Comparison of ENCODE assay signal across 11 cellular contexts in genomic region chr9:21579209-21579608, GRCh38.
DNase-seq lines count a peak whose midpoint lies in the region; ATAC-seq and TF ChIP-seq lines count a peak whose summit lies in the region.
"Had no signal": no experiment of that assay in that cellular context is flagged by ENCODE, and none has a peak within 500 bp of the region (broad histone marks: within the 10 kb centered on the region; RNA-seq: fewer than 3 reads in every experiment).

No MANE protein-coding gene starts in this region.

- no peak overlapping the region for H4K91ac ChIP-seq in H9 (ENCODE audit: insufficient read length, low read depth, low read length)

- no peak overlapping the region for H3K9ac ChIP-seq in H9 (ENCODE audit: extremely low read depth, insufficient read length, low read length)
- H3K9ac ChIP-seq in Karpas-422 (ENCODE audit: low read length): no peak overlapping the region

- H3T11ph ChIP-seq in H9 (ENCODE audit: low read length): peak overlapping the region; percentile 53

- no peak overlapping the region for H2BK20ac ChIP-seq in H9 (ENCODE audit: low read depth, low read length, poor library complexity, severe bottlenecking)

- H3K4me3 ChIP-seq in AG10803 (ENCODE audit: low read length): no peak overlapping the region
- H3K4me3 ChIP-seq in fibroblast of the aortic adventitia (ENCODE audit: low read depth, low read length): no peak overlapping the region
- H3K4me3 ChIP-seq in Karpas-422 (ENCODE audit: low read length): no peak overlapping the region
- H3K4me3 ChIP-seq in Peyer's patch: peak overlapping the region in 2 of 4 donors; percentile 10 to 26
- H3K4me3 ChIP-seq: left lung had no signal

- H3K27ac Mint-ChIP-seq in H9: 0 out of 7 replicates have a peak overlapping the region, but pooled peaks of 1 of the 3 experiments have one; percentile 80
- peak overlapping the region; percentile 56 for H3K27ac Mint-ChIP-seq in activated CD8-positive, alpha-beta T cell treated with anti-CD3 and anti-CD28 coated beads for 36 hours

- no peak overlapping the region for H2BK5ac ChIP-seq in H9 (ENCODE audit: insufficient read length, low read length)

- H3K27me3 Mint-ChIP-seq in H9 (ENCODE audit: low read depth): no peaks in the 10 kb centered on the region
- H3K27me3 Mint-ChIP-seq in activated CD8-positive, alpha-beta T cell treated with anti-CD3 and anti-CD28 coated beads for 36 hours: no peaks in the 10 kb centered on the region

- H2BK12ac ChIP-seq in H9 (ENCODE audit: insufficient read length, low read depth, low read length): no peak overlapping the region

- H3K4me3 Mint-ChIP-seq in H9: no peak overlapping the region
- H3K4me3 Mint-ChIP-seq in activated CD8-positive, alpha-beta T cell treated with anti-CD3 and anti-CD28 coated beads for 36 hours: peak overlapping the region; percentile 60

- no peaks in the 10 kb centered on the region for H3K23me2 ChIP-seq in H9 (ENCODE audit: insufficient read length, low read depth, low read length, poor library complexity, severe bottlenecking)

- TF ChIP-seq CTCF in AG10803 (conservative IDR thresholded peaks at IDR 0.05; ENCODE audit: low read length) (no peak), H9 (conservative IDR thresholded peaks at IDR 0.05) (no peak), fibroblast of the aortic adventitia (IDR thresholded peaks at IDR 0.05; ENCODE audit: insufficient read depth, low read length) (no peak), RWPE1 (conservative IDR thresholded peaks at IDR 0.05; ENCODE audit: low read depth) (no peak), Peyer's patch (IDR thresholded peaks at IDR 0.05) (no peak)
- TF ChIP-seq CTCF in activated CD8-positive, alpha-beta T cell treated with anti-CD3 and anti-CD28 coated beads for 36 hours (IDR thresholded peaks at IDR 0.05): no peak

- no peak overlapping the region for H4K8ac ChIP-seq in H9 (replicated peaks; ENCODE audit: insufficient read length, low read depth, low read length)

- H3K9me3 ChIP-seq in H9 (ENCODE audit: control insufficient read depth, low read depth, low read length): no peaks in the 10 kb centered on the region
- no peaks in the 10 kb centered on the region for H3K9me3 ChIP-seq in Karpas-422 (ENCODE audit: low read length)
- H3K9me3 ChIP-seq in Peyer's patch: no peaks in the 10 kb centered on the region
- H3K9me3 ChIP-seq: left lung had no signal

- WGBS in H9 (ENCODE audit: extremely low coverage, insufficient read length, low lambda C conversion rate): no CpG with 5 or more reads among the region's 4 CpGs

- no peaks in the 10 kb centered on the region for H3K36me3 Mint-ChIP-seq in H9 (ENCODE audit: insufficient read depth in 1 of 3, low read depth in 3 of 3)
- no peaks in the 10 kb centered on the region for H3K36me3 Mint-ChIP-seq in activated CD8-positive, alpha-beta T cell treated with anti-CD3 and anti-CD28 coated beads for 36 hours (ENCODE audit: low read depth)

- CTCF ChIA-PET in activated CD8-positive, alpha-beta T cell treated with anti-CD3 and anti-CD28 coated beads for 36 hours (lab: Charles Lee): interaction anchor here (0.9 to 3.6 kb wide), 3 partner anchors 86 to 129 kb away, joined by 3 to 11 read pairs (median 3); no protein-coding TSS in a partner anchor
- CTCF ChIA-PET in RWPE1 (lab: Yijun Ruan, JAX): interaction anchor here (1.0 kb wide), 1 partner anchor 210 kb away, joined by 4 read pairs; no protein-coding TSS in a partner anchor

- no peak overlapping the region for H2AFZ ChIP-seq in H9 (ENCODE audit: low read length)
- no peak overlapping the region for H2AFZ ChIP-seq in Karpas-422 (ENCODE audit: low read length)

- POLR2A ChIA-PET in activated CD8-positive, alpha-beta T cell treated with anti-CD3 and anti-CD28 coated beads for 36 hours (lab: Charles Lee): interaction anchor here (0.6 to 1.1 kb wide), 3 partner anchors 12 to 19 kb away, joined by 3 read pairs; no protein-coding TSS in a partner anchor
- POLR2A ChIA-PET in RWPE1 (lab: Yijun Ruan, JAX; ENCODE audit: low non-redundant PET): no interaction called here

- no peak overlapping the region for H2BK15ac ChIP-seq in H9 (ENCODE audit: low read depth, low read length)

- peak; percentile 58 for DNase-seq in AG10803 (ENCODE audit: low read depth)
- no peak for DNase-seq in H9
- DNase-seq in activated CD8-positive, alpha-beta T cell treated with anti-CD3 and anti-CD28 coated beads for 36 hours: peak; percentile 69
- DNase-seq in fibroblast of the aortic adventitia (ENCODE audit: low read depth): peak; percentile 52
- no peak for DNase-seq in Karpas-422
- DNase-seq in RWPE1 (ENCODE audit: low spot score): no peak
- DNase-seq in Peyer's patch: no peak
- DNase-seq: left lung, NCI-H1436 had no signal

- H3K36me3 ChIP-seq in Karpas-422 (ENCODE audit: insufficient read depth, low read length) (no peaks in the 10 kb centered on the region), Peyer's patch (no peaks in the 10 kb centered on the region)
- H3K36me3 ChIP-seq: left lung had no signal

- H3K9me2 ChIP-seq in Karpas-422 (replicated peaks; ENCODE audit: insufficient read depth, low read length): no peaks in the 10 kb centered on the region

- TF ChIP-seq POLR2A in Peyer's patch (IDR thresholded peaks at IDR 0.05): no peak

- H3K4me1 ChIP-seq in H9 (ENCODE audit: insufficient read depth, low read length) (no peaks in the 10 kb centered on the region), Karpas-422 (ENCODE audit: low read length) (no peaks in the 10 kb centered on the region), Peyer's patch (peaks cover 0 to 8% (median 0%) of the 10 kb centered on the region in 4 donors)
- H3K4me1 ChIP-seq: left lung had no signal

- H3K9me3 Mint-ChIP-seq in H9: no peaks in the 10 kb centered on the region
- no peaks in the 10 kb centered on the region for H3K9me3 Mint-ChIP-seq in activated CD8-positive, alpha-beta T cell treated with anti-CD3 and anti-CD28 coated beads for 36 hours

- H3K27me3 ChIP-seq in H9 (ENCODE audit: insufficient read depth, low read length) (no peaks in the 10 kb centered on the region), Karpas-422 (ENCODE audit: low read length) (no peaks in the 10 kb centered on the region), Peyer's patch (no peaks in the 10 kb centered on the region)

- intact Hi-C loops in activated CD8-positive, alpha-beta T cell treated with anti-CD3 and anti-CD28 coated beads for 36 hours (cut with micrococcal nuclease): loop anchor here (10.0 kb wide), 1 partner anchor 196 kb away; no protein-coding TSS in a partner anchor

- no peak overlapping the region for H3K14ac ChIP-seq in H9 (ENCODE audit: insufficient read depth, low read length)

- no peak overlapping the region for H3K56ac ChIP-seq in H9 (ENCODE audit: insufficient read length, low read depth, low read length)

- no peak overlapping the region for H2BK120ac ChIP-seq in H9 (ENCODE audit: low read depth, low read length, poor library complexity, severe bottlenecking)

- H3K27ac ChIP-seq in H9 (ENCODE audit: insufficient read length, low read depth, low read length) (no peak overlapping the region), Karpas-422 (ENCODE audit: low read length) (no peak overlapping the region), RWPE1 (no peak overlapping the region), Peyer's patch (peak overlapping the region in 2 of 4 donors; percentile 3 to 50)
- H3K27ac ChIP-seq: left lung, VCaP had no signal

- H4K20me1 ChIP-seq in H9 (ENCODE audit: control insufficient read depth, insufficient read depth, insufficient read length) (no peaks in the 10 kb centered on the region), Karpas-422 (ENCODE audit: insufficient read depth, low read depth, low read length) (no peaks in the 10 kb centered on the region)

- H2AK5ac ChIP-seq in H9 (ENCODE audit: insufficient read length, low read length): no peak overlapping the region

- peak; percentile 75 for ATAC-seq in activated CD8-positive, alpha-beta T cell treated with anti-CD3 and anti-CD28 coated beads for 36 hours
- ATAC-seq in GM21723 (IDR thresholded peaks at IDR 0.05; ENCODE audit: unreplicated experiment): no peak
- ATAC-seq: left lung had no signal

- H3K4ac ChIP-seq in H9 (ENCODE audit: low read depth, low read length): no peak overlapping the region

- H3K4me1 Mint-ChIP-seq in H9: peaks cover 4 to 8% of the 10 kb centered on the region in 2 experiments; a peak in 3 of 4 replicates
- H3K4me1 Mint-ChIP-seq in activated CD8-positive, alpha-beta T cell treated with anti-CD3 and anti-CD28 coated beads for 36 hours (ENCODE audit: low read depth): peaks cover 46% of the 10 kb centered on the region

- H4K5ac ChIP-seq in H9 (ENCODE audit: insufficient read length, low read depth, low read length): no peak overlapping the region

- no peaks in the 10 kb centered on the region for H3K79me1 ChIP-seq in H9 (ENCODE audit: insufficient read depth, low read depth, low read length, poor library complexity, severe bottlenecking)

- H3K79me2 ChIP-seq in H9 (ENCODE audit: insufficient read depth, low read length): no peaks in the 10 kb centered on the region
- no peaks in the 10 kb centered on the region for H3K79me2 ChIP-seq in Karpas-422 (ENCODE audit: low read length)

- H3K18ac ChIP-seq in H9 (ENCODE audit: insufficient read length, low read depth, low read length): no peak overlapping the region

- H3K4me2 ChIP-seq in H9 (ENCODE audit: insufficient read depth, insufficient read length, low read length) (no peak overlapping the region), Karpas-422 (ENCODE audit: low read depth, low read length, poor library complexity, severe bottlenecking) (no peak overlapping the region)

- no peak overlapping the region for H3K23ac ChIP-seq in H9 (ENCODE audit: insufficient read length, low read depth, low read length)

Comparison
In these comparisons a context has a peak if more than half of its experiments do, and no peak if none do; other contexts are left out.
1. DNase-seq: peak in AG10803 (single experiment), activated CD8-positive, alpha-beta T cell treated with anti-CD3 and anti-CD28 coated beads for 36 hours (single experiment) and fibroblast of the aortic adventitia (single experiment); none in H9 (single experiment), Karpas-422 (single experiment), RWPE1 (single experiment) and Peyer's patch (0 of 3).